Comparison of ENCODE assay signal across 7 cellular contexts in the genomic region with DNA sequence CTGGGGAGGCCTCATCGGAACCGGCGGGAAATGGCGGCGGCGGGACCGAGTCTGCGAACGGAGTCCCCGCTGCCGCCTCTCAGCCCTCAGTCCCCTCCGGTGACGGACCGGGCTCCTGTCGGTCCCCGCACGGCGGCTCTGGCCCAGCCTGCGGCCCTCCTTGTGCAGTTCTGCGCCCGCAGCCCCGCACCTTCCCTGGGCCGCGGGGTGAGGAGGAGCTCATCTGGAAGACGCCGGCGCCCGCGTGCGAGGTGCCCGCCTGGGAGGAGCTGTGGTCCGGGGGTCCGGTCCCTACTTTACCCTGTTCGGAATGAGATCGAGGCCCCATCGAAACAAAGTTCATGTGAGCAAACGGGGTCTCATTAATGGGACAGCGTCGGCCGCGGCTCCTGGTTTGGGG. TPM values are rescaled to one million over a fixed set of nuclear protein-coding genes. Genes with fewer than 3 reads are reported as not detected.
DNase-seq lines count a peak whose midpoint lies in the region; ATAC-seq, FAIRE-seq and TF ChIP-seq lines count a peak whose summit lies in the region.
"Not testable (repeated sequence)": the region's sequence is repeated elsewhere in the genome, so short reads cannot be mapped to it uniquely, and the experiment has no call there.

No MANE protein-coding gene starts in this region.

- H3K27ac ChIP-seq in GM23248 (peak overlapping the region; percentile 24; the same call in 1 of the 2 replicates), K562 (ENCODE audit: extremely low read depth, low read depth, low read length) (peak overlapping the region; percentile 47; the same call in 1 of the 3 replicates), esophagus muscularis mucosa (replicated peaks in 1 of 4) (peak overlapping the region in 3 of 4 donors; percentile 16 to 77 (median 74)), hepatocyte (peak overlapping the region; percentile 72)
- H3K27ac ChIP-seq in Panc1 (ENCODE audit: low read length); neural progenitor cell: not testable (repeated sequence)

- WGBS in GM23248 (ENCODE audit: low coverage in 1 of 2, low lambda C conversion rate in 2 of 2, missing lambda C conversion rate in 2 of 2), 2 experiments = 17% methylated on average over 3 of the region's 41 CpGs; no CpG with 5 or more reads in 1 of the 2 experiments
- WGBS in K562 (ENCODE audit: insufficient coverage, low coverage, missing lambda C conversion rate) = no CpG with 5 or more reads among the region's 41 CpGs
- WGBS in esophagus muscularis mucosa = no CpG with 5 or more reads among the region's 41 CpGs
- 100% methylated on average over 6 of the region's 41 CpGs for WGBS in hepatocyte (ENCODE audit: low lambda C conversion rate, missing lambda C conversion rate)

- H3K9me1 ChIP-seq in K562 (ENCODE audit: control insufficient read depth, insufficient read depth, low read length) = not testable (repeated sequence)

- H3K9ac ChIP-seq in GM23248 (peak overlapping the region; percentile 74), K562 (ENCODE audit: insufficient read depth in 1 of 2, low read depth in 2 of 2, low read length in 2 of 2) (peak overlapping the region; percentile 50 to 58; a peak in 1 of 4 replicates)
- H3K9ac ChIP-seq in neural progenitor cell = not testable (repeated sequence)

- not testable (repeated sequence) for H3K4me3 Mint-ChIP-seq in neural progenitor cell; stimulated activated naive CD8-positive, alpha-beta T cell treated with anti-CD3 and anti-CD28 coated beads, Interleukin-15, amount 100 ng/mL, for 72 hours

- not testable (repeated sequence) for FAIRE-seq in K562 (lab: Jason Lieb, UNC)

- H3K27ac Mint-ChIP-seq in neural progenitor cell; stimulated activated naive CD8-positive, alpha-beta T cell treated with anti-CD3 and anti-CD28 coated beads, Interleukin-15, amount 100 ng/mL, for 72 hours: not testable (repeated sequence)

- ATAC-seq in Panc1 (peak; percentile 54), K562 (peak; percentile 18)
- ATAC-seq in stimulated activated naive CD8-positive, alpha-beta T cell treated with anti-CD3 and anti-CD28 coated beads, Interleukin-15, amount 100 ng/mL, for 72 hours = peak; percentile 11

- not testable (repeated sequence) for H3K36me3 Mint-ChIP-seq in neural progenitor cell

- TF ChIP-seq CTCF in Panc1 (IDR thresholded peaks at IDR 0.05); K562 (IDR thresholded peaks at IDR 0.05 in 2 of 3, conservative IDR thresholded peaks at IDR 0.05 in 1 of 3; ENCODE audit: insufficient read depth in 2 of 3, low read depth in 1 of 3, low read length in 3 of 3); esophagus muscularis mucosa (IDR thresholded peaks at IDR 0.05); hepatocyte (IDR thresholded peaks at IDR 0.05; ENCODE audit: poor library complexity); neural progenitor cell (IDR thresholded peaks at IDR 0.05): not testable (repeated sequence)

- in situ Hi-C loops in GM23248 (cut with MboI); Panc1 (cut with HindIII; ENCODE audit: low pct_unique_long_range_greater_than_20kb, low sequenced_read_pairs); K562 (cut with MboI): not testable (repeated sequence)

- H3F3A ChIP-seq in GM23248 (ENCODE audit: insufficient read depth); neural progenitor cell (ENCODE audit: low read depth): not testable (repeated sequence)

- not testable (repeated sequence) for H3K9me3 Mint-ChIP-seq in neural progenitor cell; stimulated activated naive CD8-positive, alpha-beta T cell treated with anti-CD3 and anti-CD28 coated beads, Interleukin-15, amount 100 ng/mL, for 72 hours

- not testable (repeated sequence) for TF ChIP-seq EP300 in K562 (IDR thresholded peaks at IDR 0.05; ENCODE audit: low read length); esophagus muscularis mucosa (IDR thresholded peaks at IDR 0.05)

- POLR2A ChIA-PET in Panc1 (lab: Charles Lee) = not testable (repeated sequence)
- POLR2A ChIA-PET in K562 (lab: Yijun Ruan, JAX) = interaction anchor here (0.6 to 3.7 kb wide), 8 partner anchors 8 to 298 kb away, joined by 3 to 21 read pairs (median 4); no protein-coding TSS in a partner anchor

- CTCF ChIA-PET in Panc1 (lab: Charles Lee); K562 (lab: Yijun Ruan, JAX; ENCODE audit: low intra/inter-chr PET ratio): not testable (repeated sequence)

- H3K36me3 ChIP-seq in GM23248 (ENCODE audit: low read depth); Panc1 (ENCODE audit: control insufficient read depth, insufficient read depth, low read length); K562 (ENCODE audit: control insufficient read depth, insufficient read depth, low read length); esophagus muscularis mucosa; hepatocyte (replicated peaks; ENCODE audit: insufficient read depth, low read depth); neural progenitor cell: not testable (repeated sequence)

- TF ChIP-seq POLR2A in K562 (conservative IDR thresholded peaks at IDR 0.05); esophagus muscularis mucosa (IDR thresholded peaks at IDR 0.05; ENCODE audit: low read depth): not testable (repeated sequence)

- H2AFZ ChIP-seq in GM23248; K562 (ENCODE audit: low read depth, low read length); hepatocyte; neural progenitor cell (replicated peaks): not testable (repeated sequence)

- not testable (repeated sequence) for H3K4me1 ChIP-seq in GM23248 (ENCODE audit: insufficient read depth); Panc1 (ENCODE audit: control insufficient read depth, insufficient read depth, low read length); K562 (replicated peaks in 1 of 2; ENCODE audit: control insufficient read depth in 2 of 2, insufficient read depth in 2 of 2, low read length in 2 of 2); esophagus muscularis mucosa; hepatocyte (ENCODE audit: insufficient read depth); neural progenitor cell

- intact Hi-C loops in Panc1 (cut with micrococcal nuclease; ENCODE audit: unreplicated experiment); K562 (cut with micrococcal nuclease); esophagus muscularis mucosa (cut with DNase I): not testable (repeated sequence)

- H4K20me1 ChIP-seq in GM23248 (ENCODE audit: insufficient read depth); K562 (replicated peaks; ENCODE audit: control insufficient read depth, insufficient read depth, low read length); hepatocyte (ENCODE audit: insufficient read depth, poor library complexity, severe bottlenecking); neural progenitor cell (ENCODE audit: low read depth): not testable (repeated sequence)

- BruUV-seq in Panc1 (replicated peaks; lab: Mats Ljungman, UMichigan); K562 (replicated peaks; lab: Mats Ljungman, UMichigan): not testable (repeated sequence)

- H3K9me3 ChIP-seq in GM23248 (ENCODE audit: low read depth); Panc1 (ENCODE audit: control insufficient read depth, insufficient read depth, low read depth, low read length); K562 (replicated peaks; ENCODE audit: control insufficient read depth, insufficient read depth, low read depth, low read length); esophagus muscularis mucosa; hepatocyte (ENCODE audit: low read depth); neural progenitor cell (ENCODE audit: low read depth): not testable (repeated sequence)

- not testable (repeated sequence) for H3K27me3 ChIP-seq in GM23248 (replicated peaks; ENCODE audit: insufficient read depth); Panc1 (ENCODE audit: control insufficient read depth, insufficient read depth, low read length); K562 (ENCODE audit: control insufficient read depth in 2 of 2, insufficient read depth in 2 of 2, low read length in 2 of 2); esophagus muscularis mucosa; hepatocyte; neural progenitor cell

- not testable (repeated sequence) for H3K4me2 ChIP-seq in GM23248 (ENCODE audit: unreplicated experiment); hepatocyte; neural progenitor cell
- 0 out of 2 replicates have a peak overlapping the region, but pooled peaks have one; percentile 44 for H3K4me2 ChIP-seq in K562 (ENCODE audit: insufficient read depth, low read length)

- H3K4me1 Mint-ChIP-seq in neural progenitor cell; stimulated activated naive CD8-positive, alpha-beta T cell treated with anti-CD3 and anti-CD28 coated beads, Interleukin-15, amount 100 ng/mL, for 72 hours: not testable (repeated sequence)

- H3K9me2 ChIP-seq in GM23248 (ENCODE audit: insufficient read depth); hepatocyte (replicated peaks; ENCODE audit: insufficient read depth): not testable (repeated sequence)

- H3K4me3 ChIP-seq in GM23248 (peak overlapping the region; percentile 66), Panc1 (ENCODE audit: low read depth in 2 of 2, low read length in 2 of 2) (peak overlapping the region; percentile 37 to 38), K562 (peak overlapping the region; percentile 48), esophagus muscularis mucosa (peak overlapping the region; percentile 40 to 52 (median 46)), neural progenitor cell (peak overlapping the region; percentile 40)
- not testable (repeated sequence) for H3K4me3 ChIP-seq in hepatocyte

- not testable (repeated sequence) for TF ChIP-seq RAD21 in K562 (CRISPR knock-in tag; conservative IDR thresholded peaks at IDR 0.05 in 1 of 2, IDR thresholded peaks at IDR 0.05 in 1 of 2)

- H3K79me2 ChIP-seq in GM23248 (ENCODE audit: insufficient read depth); hepatocyte; neural progenitor cell (ENCODE audit: low read depth): not testable (repeated sequence)
- H3K79me2 ChIP-seq in K562 (ENCODE audit: control insufficient read depth, insufficient read depth, low read length) = peaks cover 15% of the 10 kb centered on the region

- not testable (repeated sequence) for DNase-seq in GM23248; Panc1 (ENCODE audit: low read depth, low spot score); K562 (ENCODE audit: extremely low read depth in 1 of 4, low spot score in 3 of 4); esophagus muscularis mucosa (ENCODE audit: extremely low spot score); hepatocyte (ENCODE audit: low spot score); neural progenitor cell (ENCODE audit: low spot score); stimulated activated naive CD8-positive, alpha-beta T cell treated with anti-CD3 and anti-CD28 coated beads, Interleukin-15, amount 100 ng/mL, for 72 hours

- not testable (repeated sequence) for H3K27me3 Mint-ChIP-seq in neural progenitor cell (ENCODE audit: insufficient read depth, low read depth); stimulated activated naive CD8-positive, alpha-beta T cell treated with anti-CD3 and anti-CD28 coated beads, Interleukin-15, amount 100 ng/mL, for 72 hours

RNA-seq across cellular contexts. Expression of a gene that starts 0.4 kb away (rescaled TPM):
- total RNA-seq in GM23248 (2014; rRNA removed; shearing (Covaris generic)) = 7.1 and 8.3 TPM in 2 replicates
- polyA plus RNA-seq in GM23248 (2016; fragmentation: Nextera tagmentation; extraction: Ambion mirVana) (5.3 and 5.8 TPM in 2 replicates), K562 (2011; rRNA removed) (632 and 750 TPM in 2 replicates), K562 (2014; fragmentation: Illumina TruSeq; extraction: Trizol) (399 and 453 TPM in 2 replicates), K562 (2014; fragmentation: Nextera tagmentation; extraction: Ambion mirVana) (100 to 1,000 TPM; 116 to 185 TPM), K562 (2014; rRNA removed) (446 and 503 TPM in 2 replicates), hepatocyte (4.2 and 6.3 TPM in 2 replicates)
- total RNA-seq in Panc1 (2021; ENCODE audit: unreplicated experiment) (36.7 TPM), K562 (2014; rRNA removed) (226 and 279 TPM in 2 replicates), K562 (2014; rRNA removed; fragmentation: Illumina TruSeq; extraction: Trizol) (276 and 295 TPM in 2 replicates), K562 (2015; rRNA removed; fragmentation: Illumina TruSeq; extraction: Trizol) (212 and 230 TPM in 2 replicates), K562 (2021) (227 and 237 TPM in 2 replicates), esophagus muscularis mucosa (10 to 100 TPM; 10.8 to 29.8 (median 15.7) TPM), hepatocyte (11.3 and 16.4 TPM in 2 replicates), neural progenitor cell (ENCODE audit: low replicate concordance) (29.1 and 36.0 TPM in 2 replicates)
- polyA plus RNA-seq in Panc1 (2012; ENCODE audit: insufficient read length) = 21.6 TPM
- 375 and 579 TPM in 2 replicates for total RNA-seq in K562 (2011; cell fraction: chromatin; rRNA removed; ENCODE audit: low replicate concordance)
- total RNA-seq in K562 (2011; cell fraction: nucleolus; rRNA removed) = 319 and 349 TPM in 2 replicates
- 489 and 563 TPM in 2 replicates for total RNA-seq in K562 (2011; cell fraction: nucleoplasm; rRNA removed)
- polyA plus RNA-seq in K562 (2011; cell fraction: cytosol; rRNA removed) = 341 and 663 TPM in 2 replicates
- polyA plus RNA-seq in K562 (2011; cell fraction: nucleus; rRNA removed) = 912 and 1,021 TPM in 2 replicates
- polyA plus RNA-seq in K562 (2012) = 171 and 385 TPM in 2 replicates
- 235 and 266 TPM in 2 replicates for polyA minus RNA-seq in K562 (2011; rRNA and poly(A)+ RNA removed)
- 175 and 203 TPM in 2 replicates for polyA minus RNA-seq in K562 (2011; cell fraction: cytosol; rRNA and poly(A)+ RNA removed)
- polyA minus RNA-seq in K562 (2011; cell fraction: nucleus; rRNA and poly(A)+ RNA removed) = 385 and 630 TPM in 2 replicates
